Comparison of ENCODE assay signal across 8 cellular contexts in the genomic region with DNA sequence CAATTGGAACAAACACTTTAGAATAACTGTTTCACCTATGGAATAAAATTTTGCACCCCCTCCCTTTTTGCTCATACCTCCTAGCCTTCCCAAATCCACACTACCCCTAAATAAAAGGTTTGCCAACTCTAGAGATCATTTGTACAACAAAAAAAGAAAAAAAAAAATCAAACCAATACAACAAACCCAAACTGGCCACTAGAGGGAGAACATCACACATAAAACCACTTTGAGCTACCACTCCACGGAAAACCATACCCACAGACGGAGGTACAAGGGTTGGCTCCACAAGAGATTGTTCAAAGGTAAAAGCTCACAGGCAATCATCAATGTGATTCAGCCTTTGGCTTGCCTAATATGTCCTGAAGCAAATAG. TPM values are rescaled to one million over a fixed set of nuclear protein-coding genes. Genes with fewer than 3 reads are reported as not detected.
DNase-seq lines count a peak whose midpoint lies in the region; ATAC-seq and TF ChIP-seq lines count a peak whose summit lies in the region.

No MANE protein-coding gene starts in this region.

- H3K27ac Mint-ChIP-seq in CD4-positive, alpha-beta memory T cell = peak overlapping the region in 5 of 7 donors; percentile 20 to 66 (median 33)
- H3K27ac Mint-ChIP-seq in activated CD8-positive, alpha-beta T cell treated with anti-CD3 and anti-CD28 coated beads, Interleukin-2, amount 10 ng/mL, durations not matched to agents 7 days and 5 days = peak overlapping the region; percentile 4
- H3K27ac Mint-ChIP-seq in natural killer cell = peak overlapping the region; percentile 92 to 94

- no peaks in the 10 kb centered on the region for H3K27me3 ChIP-seq in CD4-positive, alpha-beta memory T cell (ENCODE audit: insufficient read depth, low read length)
- H3K27me3 ChIP-seq in thyroid gland = no peaks in the 10 kb centered on the region

- WGBS in thyroid gland, 2 donors = 0 to 3% methylated on average over 2 of the region's 2 CpGs

- no peaks in the 10 kb centered on the region for H3K27me3 Mint-ChIP-seq in CD4-positive, alpha-beta memory T cell
- H3K27me3 Mint-ChIP-seq in activated CD8-positive, alpha-beta T cell treated with anti-CD3 and anti-CD28 coated beads, Interleukin-2, amount 10 ng/mL, durations not matched to agents 7 days and 5 days (ENCODE audit: low read depth) = no peaks in the 10 kb centered on the region
- no peaks in the 10 kb centered on the region for H3K27me3 Mint-ChIP-seq in natural killer cell (ENCODE audit: low read depth in 2 of 2)

- POLR2A ChIA-PET in CD4-positive, alpha-beta memory T cell (lab: Charles Lee; ENCODE audit: partially characterized antibody) = interaction anchor here (0.6 to 1.8 kb wide), 11 partner anchors 10 to 847 kb away, joined by 3 to 17 read pairs (median 4); a partner anchor contains a TSS
- POLR2A ChIA-PET in activated CD8-positive, alpha-beta T cell treated with anti-CD3 and anti-CD28 coated beads, Interleukin-2, amount 10 ng/mL, durations not matched to agents 7 days and 5 days (lab: Charles Lee) = interaction anchor here (0.6 to 2.7 kb wide), 3 partner anchors 116 to 251 kb away, joined by 4 to 21 read pairs (median 4); a partner anchor contains a TSS

- no peaks in the 10 kb centered on the region for H3K36me3 Mint-ChIP-seq in CD4-positive, alpha-beta memory T cell
- H3K36me3 Mint-ChIP-seq in activated CD8-positive, alpha-beta T cell treated with anti-CD3 and anti-CD28 coated beads, Interleukin-2, amount 10 ng/mL, durations not matched to agents 7 days and 5 days (ENCODE audit: low read depth) = no peaks in the 10 kb centered on the region
- H3K36me3 Mint-ChIP-seq in natural killer cell = no peaks in the 10 kb centered on the region

- peak overlapping the region in 1 of 2 donors; percentile 45 for H3K4me3 ChIP-seq in CD4-positive, alpha-beta memory T cell (ENCODE audit: low read length in 2 of 2)
- H3K4me3 ChIP-seq in thyroid gland (replicated peaks in 1 of 3) = no peak overlapping the region

- peak; percentile 65 to 72 (median 70) for DNase-seq in CD4-positive, alpha-beta memory T cell
- DNase-seq in GM19240 (ENCODE audit: insufficient read length, low spot score) = peak; percentile 42
- peak; percentile 24 for DNase-seq in NCI-H748 treated with DMSO at 0.1 percent for 48 hours (lab: John Stamatoyannopoulos, UW)
- DNase-seq in activated CD8-positive, alpha-beta T cell treated with anti-CD3 and anti-CD28 coated beads, Interleukin-2, amount 10 ng/mL, durations not matched to agents 7 days and 5 days = peak; percentile 75
- DNase-seq in erythroblast (lab: John Stamatoyannopoulos, UW) = peak; percentile 84 to 89
- peak; percentile 49 for DNase-seq in natural killer cell
- peak; percentile 33 to 53 for DNase-seq in thyroid gland

- no peak for TF ChIP-seq POLR2A in erythroblast (IDR thresholded peaks at IDR 0.05; ENCODE audit: low read length)
- no peak for TF ChIP-seq POLR2A in thyroid gland (IDR thresholded peaks at IDR 0.05)

- no peaks in the 10 kb centered on the region for H3K36me3 ChIP-seq in CD4-positive, alpha-beta memory T cell (ENCODE audit: insufficient read depth, low read length)
- no peaks in the 10 kb centered on the region for H3K36me3 ChIP-seq in thyroid gland

- TF ChIP-seq CTCF in natural killer cell (IDR thresholded peaks at IDR 0.05) = peak; percentile 80
- peak; percentile 61 to 97 (median 64) for TF ChIP-seq CTCF in thyroid gland (IDR thresholded peaks at IDR 0.05)

- CTCF ChIA-PET in CD4-positive, alpha-beta memory T cell (lab: Charles Lee; ENCODE audit: partially characterized antibody) = interaction anchor here (0.7 to 6.3 kb wide), 56 partner anchors 10 to 1150 kb away, joined by 3 to 185 read pairs (median 4); a partner anchor contains a TSS
- CTCF ChIA-PET in activated CD8-positive, alpha-beta T cell treated with anti-CD3 and anti-CD28 coated beads, Interleukin-2, amount 10 ng/mL, durations not matched to agents 7 days and 5 days (lab: Charles Lee) = interaction anchor here (0.6 to 4.0 kb wide), 54 partner anchors 8 to 701 kb away, joined by 3 to 71 read pairs (median 4); a partner anchor contains a TSS

- intact Hi-C loops in CD4-positive, alpha-beta memory T cell (cut with micrococcal nuclease) = loop anchor here (1.0 kb wide), 7 partner anchors 44 to 708 kb away; a partner anchor contains a TSS
- intact Hi-C loops in natural killer cell (cut with micrococcal nuclease) (loop anchor here (1.0 to 10.0 kb wide), 8 partner anchors 42 to 706 kb away; a partner anchor contains a TSS), thyroid gland (cut with DNase I) (no loop called here)

- H3K4me1 Mint-ChIP-seq in CD4-positive, alpha-beta memory T cell = peaks cover 8 to 18% (median 10%) of the 10 kb centered on the region in 4 donors
- peaks cover 26% of the 10 kb centered on the region for H3K4me1 Mint-ChIP-seq in activated CD8-positive, alpha-beta T cell treated with anti-CD3 and anti-CD28 coated beads, Interleukin-2, amount 10 ng/mL, durations not matched to agents 7 days and 5 days (ENCODE audit: low read depth)
- peaks cover 19 to 25% of the 10 kb centered on the region in 2 donors for H3K4me1 Mint-ChIP-seq in natural killer cell

- no peaks in the 10 kb centered on the region for H3K9me3 Mint-ChIP-seq in CD4-positive, alpha-beta memory T cell
- H3K9me3 Mint-ChIP-seq in activated CD8-positive, alpha-beta T cell treated with anti-CD3 and anti-CD28 coated beads, Interleukin-2, amount 10 ng/mL, durations not matched to agents 7 days and 5 days (ENCODE audit: insufficient read depth) = no peaks in the 10 kb centered on the region
- H3K9me3 Mint-ChIP-seq in natural killer cell = no peaks in the 10 kb centered on the region

- H3K9me3 ChIP-seq in CD4-positive, alpha-beta memory T cell (ENCODE audit: control insufficient read depth in 1 of 2, low read length in 2 of 2) = no peaks in the 10 kb centered on the region
- no peaks in the 10 kb centered on the region for H3K9me3 ChIP-seq in thyroid gland

- peaks cover 4% of the 10 kb centered on the region for H3K4me1 ChIP-seq in CD4-positive, alpha-beta memory T cell (ENCODE audit: insufficient read depth, low read length)
- peaks cover 3 to 20% of the 10 kb centered on the region in 2 donors for H3K4me1 ChIP-seq in thyroid gland

- H3K4me3 Mint-ChIP-seq in CD4-positive, alpha-beta memory T cell = peak overlapping the region; percentile 59 to 84 (median 76)
- peak overlapping the region; percentile 23 for H3K4me3 Mint-ChIP-seq in activated CD8-positive, alpha-beta T cell treated with anti-CD3 and anti-CD28 coated beads, Interleukin-2, amount 10 ng/mL, durations not matched to agents 7 days and 5 days
- peak overlapping the region; percentile 82 for H3K4me3 Mint-ChIP-seq in natural killer cell

- ATAC-seq in HG03432 (IDR thresholded peaks at IDR 0.05; ENCODE audit: unreplicated experiment) (peak; percentile 89), natural killer cell (peak; percentile 67 to 86 (median 79))
- ATAC-seq in activated CD8-positive, alpha-beta T cell treated with anti-CD3 and anti-CD28 coated beads, Interleukin-2, amount 10 ng/mL, durations not matched to agents 7 days and 5 days = peak; percentile 92

- no peak overlapping the region for H3K27ac ChIP-seq in CD4-positive, alpha-beta memory T cell (ENCODE audit: low read depth, low read length)
- peak overlapping the region in 1 of 3 donors; percentile 33 for H3K27ac ChIP-seq in thyroid gland

RNA-seq across cellular contexts. Expression of a gene that starts 47.6 kb away (rescaled TPM):
- total RNA-seq in CD4-positive, alpha-beta memory T cell = 10 to 100 TPM; 11.1 to 11.5 TPM
- polyA plus RNA-seq in CD4-positive, alpha-beta memory T cell = 10 to 100 TPM; 10.2 to 12.9 TPM
- total RNA-seq in activated CD8-positive, alpha-beta T cell treated with anti-CD3 and anti-CD28 coated beads, Interleukin-2, amount 10 ng/mL, durations not matched to agents 7 days and 5 days = 10 to 100 TPM; 10.2 to 10.6 TPM
- 1 to 10 TPM; 4.8 to 9.3 (median 6.4) TPM for total RNA-seq in natural killer cell
- total RNA-seq in thyroid gland = 10 to 100 TPM; 33.4 to 36.7 (median 36.2) TPM

Comparison
In these comparisons a context has a peak if more than half of its experiments do, and no peak if none do; other contexts are left out.
1. DNase-seq: peak in every context shown above with its lines; median percentile 86 in erythroblast; 75 in activated CD8-positive, alpha-beta T cell treated with anti-CD3 and anti-CD28 coated beads, Interleukin-2, amount 10 ng/mL, durations not matched to agents 7 days and 5 days; 70 in CD4-positive, alpha-beta memory T cell; 49 in natural killer cell; 43 in thyroid gland; 42 in GM19240; 24 in NCI-H748 treated with DMSO at 0.1 percent for 48 hours.
2. H3K27ac Mint-ChIP-seq: peak in every context shown above with its lines; median percentile 93 in natural killer cell; 33 in CD4-positive, alpha-beta memory T cell; 4 in activated CD8-positive, alpha-beta T cell treated with anti-CD3 and anti-CD28 coated beads, Interleukin-2, amount 10 ng/mL, durations not matched to agents 7 days and 5 days.
3. H3K4me3 Mint-ChIP-seq: peak in every context shown above with its lines; median percentile 82 in natural killer cell; 76 in CD4-positive, alpha-beta memory T cell; 23 in activated CD8-positive, alpha-beta T cell treated with anti-CD3 and anti-CD28 coated beads, Interleukin-2, amount 10 ng/mL, durations not matched to agents 7 days and 5 days.